In genomic region chr13:33728271-33729037, GRCh38 we compare ENCODE assay signal across 10 cellular contexts.
A peak's percentile ranks its signal among the peaks of the same experiment; 100 is the strongest.
DNase-seq lines count a peak whose midpoint lies in the region; ATAC-seq and TF ChIP-seq lines count a peak whose summit lies in the region.
"Had no signal": no experiment of that assay in that cellular context is flagged by ENCODE, and none has a peak within 500 bp of the region (broad histone marks: within the 10 kb centered on the region; RNA-seq: fewer than 3 reads in every experiment).

No MANE protein-coding gene starts in this region.

- peak overlapping the region in 3 of 5 donors; percentile 27 to 46 (median 45) for H3K27ac ChIP-seq in stomach
- H3K27ac ChIP-seq: ovary had no signal

- peak; percentile 12 for DNase-seq in EH (ENCODE audit: low read depth)
- no peak for DNase-seq in stomach
- DNase-seq in NCI-H2227 (lab: John Stamatoyannopoulos, UW; ENCODE audit: unreplicated experiment), result no peak
- DNase-seq in Caco-2, result no peak
- no peak for DNase-seq in activated T-cell treated with anti-CD3 and anti-CD28 coated beads, Interleukin-2, amount 50 U/mL, for 48 hours

- ATAC-seq in GM21381 (IDR thresholded peaks at IDR 0.05; ENCODE audit: unreplicated experiment) (peak; percentile 84), HG03469 (IDR thresholded peaks at IDR 0.05; ENCODE audit: unreplicated experiment) (peak; percentile 83)

- 59 to 82% (median 64%) methylated on average over 7 of the region's 7 CpGs for WGBS in stomach, 5 donors

- no peak for TF ChIP-seq EP300 in stomach (IDR thresholded peaks at IDR 0.05)

- H3K9me3 ChIP-seq in stomach, result no peaks in the 10 kb centered on the region
- no peaks in the 10 kb centered on the region for H3K9me3 ChIP-seq in Caco-2
- H3K9me3 ChIP-seq: ovary had no signal

- H3K27me3 Mint-ChIP-seq in dendritic cell treated with granulocyte-macrophage colony-stimulating factor and Interleukin-4, amounts not matched to agents 40 ng/mL and 50 ng/mL, for 4 days, result peaks cover 3% of the 10 kb centered on the region
- no peaks in the 10 kb centered on the region for H3K27me3 Mint-ChIP-seq in Caco-2 (ENCODE audit: insufficient read depth, unreplicated experiment)
- H3K27me3 Mint-ChIP-seq: activated naive CD4-positive, alpha-beta T cell treated with anti-CD3 and anti-CD28 coated beads, Interleukin-2, amount 50 U/mL, for 24 hours had no signal

- no TSS peak for BruUV-seq in Caco-2 (replicated peaks; lab: Mats Ljungman, UMichigan)

- H3K27ac Mint-ChIP-seq in dendritic cell treated with granulocyte-macrophage colony-stimulating factor and Interleukin-4, amounts not matched to agents 40 ng/mL and 50 ng/mL, for 4 days, result peak overlapping the region; percentile 60
- no peak overlapping the region for H3K27ac Mint-ChIP-seq in Caco-2 (ENCODE audit: unreplicated experiment)
- H3K27ac Mint-ChIP-seq: activated naive CD4-positive, alpha-beta T cell treated with anti-CD3 and anti-CD28 coated beads, Interleukin-2, amount 50 U/mL, for 24 hours had no signal

- no peak overlapping the region for H3K4me3 Mint-ChIP-seq in dendritic cell treated with granulocyte-macrophage colony-stimulating factor and Interleukin-4, amounts not matched to agents 40 ng/mL and 50 ng/mL, for 4 days
- no peak overlapping the region for H3K4me3 Mint-ChIP-seq in Caco-2 (ENCODE audit: unreplicated experiment)
- H3K4me3 Mint-ChIP-seq: activated naive CD4-positive, alpha-beta T cell treated with anti-CD3 and anti-CD28 coated beads, Interleukin-2, amount 50 U/mL, for 24 hours had no signal

- TF ChIP-seq POLR2A in stomach (IDR thresholded peaks at IDR 0.05), result no peak

- H3K9me3 Mint-ChIP-seq in dendritic cell treated with granulocyte-macrophage colony-stimulating factor and Interleukin-4, amounts not matched to agents 40 ng/mL and 50 ng/mL, for 4 days, result no peaks in the 10 kb centered on the region
- no peaks in the 10 kb centered on the region for H3K9me3 Mint-ChIP-seq in Caco-2 (ENCODE audit: unreplicated experiment)
- H3K9me3 Mint-ChIP-seq: activated naive CD4-positive, alpha-beta T cell treated with anti-CD3 and anti-CD28 coated beads, Interleukin-2, amount 50 U/mL, for 24 hours had no signal

- no peak for TF ChIP-seq CTCF in stomach (IDR thresholded peaks at IDR 0.05)
- no peak for TF ChIP-seq CTCF in Caco-2 (IDR thresholded peaks at IDR 0.05; ENCODE audit: insufficient read depth in 1 of 2, low read depth in 1 of 2, low read length in 1 of 2, severe bottlenecking in 1 of 2, unreplicated experiment in 1 of 2)

- H3K27me3 ChIP-seq in stomach (no peaks in the 10 kb centered on the region), Caco-2 (replicated peaks; ENCODE audit: control insufficient read depth, insufficient read depth, low read length) (no peaks in the 10 kb centered on the region)
- H3K27me3 ChIP-seq: ovary had no signal

- no peak overlapping the region for H3K4me3 ChIP-seq in stomach
- no peak overlapping the region for H3K4me3 ChIP-seq in Caco-2 (ENCODE audit: low read depth, low read length)
- H3K4me3 ChIP-seq: ovary had no signal

- intact Hi-C loops in dendritic cell treated with granulocyte-macrophage colony-stimulating factor and Interleukin-4, amounts not matched to agents 40 ng/mL and 50 ng/mL, for 4 days (cut with micrococcal nuclease), result loop anchor here (5.0 to 10.0 kb wide), 2 partner anchors 1141 to 1436 kb away; partner anchors contain the start of gene PDS5B
- intact Hi-C loops in stomach (cut with DNase I; ENCODE audit: low total_unique reads), result no loop called here
- intact Hi-C loops in Caco-2 (cut with micrococcal nuclease; ENCODE audit: unreplicated experiment), result loop anchor here (10.0 kb wide), 1 partner anchor 284 kb away; no protein-coding TSS in a partner anchor

- POLR2A ChIA-PET in Caco-2 (lab: Charles Lee), result no interaction called here

- H3K36me3 ChIP-seq in stomach (no peaks in the 10 kb centered on the region), Caco-2 (ENCODE audit: control insufficient read depth, insufficient read depth, low read length) (no peaks in the 10 kb centered on the region)
- H3K36me3 ChIP-seq: ovary had no signal

- H3K4me1 ChIP-seq in stomach (peaks cover 2 to 31% (median 8%) of the 10 kb centered on the region in 4 donors), Caco-2 (peaks cover 8% of the 10 kb centered on the region)

- H3K4me1 Mint-ChIP-seq in dendritic cell treated with granulocyte-macrophage colony-stimulating factor and Interleukin-4, amounts not matched to agents 40 ng/mL and 50 ng/mL, for 4 days (ENCODE audit: low read depth), result peaks cover 44% of the 10 kb centered on the region
- H3K4me1 Mint-ChIP-seq in Caco-2 (ENCODE audit: low read depth, unreplicated experiment), result peaks cover 5% of the 10 kb centered on the region

- CTCF ChIA-PET in Caco-2 (lab: Charles Lee), result no interaction called here

- no peaks in the 10 kb centered on the region for H3K36me3 Mint-ChIP-seq in dendritic cell treated with granulocyte-macrophage colony-stimulating factor and Interleukin-4, amounts not matched to agents 40 ng/mL and 50 ng/mL, for 4 days (ENCODE audit: low read depth)
- H3K36me3 Mint-ChIP-seq in Caco-2 (ENCODE audit: insufficient read depth, unreplicated experiment), result no peaks in the 10 kb centered on the region
- H3K36me3 Mint-ChIP-seq: activated naive CD4-positive, alpha-beta T cell treated with anti-CD3 and anti-CD28 coated beads, Interleukin-2, amount 50 U/mL, for 24 hours had no signal
